Comparison of ENCODE assay signal across 7 cellular contexts in genomic region chr7:150986099-150986512, GRCh38. TPM values are rescaled to one million over a fixed set of nuclear protein-coding genes. Genes with fewer than 3 reads are reported as not detected.
DNase-seq lines count a peak whose midpoint lies in the region; FAIRE-seq and TF ChIP-seq lines count a peak whose summit lies in the region.

No MANE protein-coding gene starts in this region.

- H3K4me1 Mint-ChIP-seq in immature natural killer cell = peaks cover 15 to 16% of the 10 kb centered on the region in 2 donors

- TF ChIP-seq CTCF in LNCaP clone FGC (IDR thresholded peaks at IDR 0.05; ENCODE audit: control insufficient read depth, extremely low read depth, insufficient read depth) = peak; percentile 71

- DNase-seq in GF-D8 (lab: John Stamatoyannopoulos, UW) (peak; percentile 29), LNCaP clone FGC (ENCODE audit: low read depth) (no peak), SK-N-DZ (ENCODE audit: low spot score) (peak; percentile 80), anterior cingulate cortex (lab: John Stamatoyannopoulos, UW) (peak in 41 of 58 donors; percentile 16 to 75 (median 43)), immature natural killer cell (peak in 2 of 3 donors; percentile 43), H54 (ENCODE audit: insufficient read length, low spot score) (no peak)
- peak; percentile 64 for DNase-seq in stimulated activated CD4-positive, alpha-beta T cell treated with anti-CD3 and anti-CD28 coated beads, Interleukin-4, amount 100 ng/mL, for 1 hour

- no peak overlapping the region for H3K4me3 ChIP-seq in LNCaP clone FGC (ENCODE audit: low read depth, low read length)

- H3K36me3 Mint-ChIP-seq in immature natural killer cell = peaks cover 0 to 6% (median 0%) of the 10 kb centered on the region in 3 donors

- H3K27ac Mint-ChIP-seq in immature natural killer cell = no peak overlapping the region

- no peak for TF ChIP-seq POLR2A in H54 (IDR thresholded peaks at IDR 0.05; ENCODE audit: low read depth, low read length)

- H3K27me3 Mint-ChIP-seq in immature natural killer cell (ENCODE audit: low read depth in 3 of 3) = peaks cover 18 to 29% (median 27%) of the 10 kb centered on the region in 3 donors

- H3K4me3 Mint-ChIP-seq in immature natural killer cell = no peak overlapping the region

- peaks cover 0 to 5% (median 1%) of the 10 kb centered on the region in 6 donors for H3K9me3 Mint-ChIP-seq in immature natural killer cell

- FAIRE-seq in H54 (lab: Jason Lieb, UNC) = no peak

RNA-seq across cellular contexts. Expression of gene NOS3, which starts 4.7 kb away (rescaled TPM):
- 14.7 and 15.2 TPM in 2 replicates for polyA plus RNA-seq in SK-N-DZ (2014; cell fraction: cytosol; rRNA removed)
- 21.6 and 21.7 TPM in 2 replicates for polyA plus RNA-seq in SK-N-DZ (2014; cell fraction: nucleus; rRNA removed)
- polyA plus RNA-seq in immature natural killer cell = 1 to 10 TPM in 2 of 3 donors, under 1 TPM in 1; 0.21 to 4.9 (median 2.4) TPM

RNA-seq across cellular contexts. Expression of gene KCNH2, which starts 8.0 kb away (rescaled TPM):
- polyA plus RNA-seq in SK-N-DZ (2014; cell fraction: cytosol; rRNA removed) = 47.5 and 53.0 TPM in 2 replicates
- 69.1 and 75.0 TPM in 2 replicates for polyA plus RNA-seq in SK-N-DZ (2014; cell fraction: nucleus; rRNA removed)
- polyA plus RNA-seq in immature natural killer cell = not detected

RNA-seq across cellular contexts. Expression of gene ATG9B, which starts 38.2 kb away (rescaled TPM):
- polyA plus RNA-seq in SK-N-DZ (2014; cell fraction: cytosol; rRNA removed) = 5.2 and 5.4 TPM in 2 replicates
- polyA plus RNA-seq in SK-N-DZ (2014; cell fraction: nucleus; rRNA removed) = 7.5 and 9.9 TPM in 2 replicates
- 1 to 10 TPM in 2 of 3 donors, not detected in 1; 1.9 to 5.7 TPM for polyA plus RNA-seq in immature natural killer cell

RNA-seq across cellular contexts. Expression of gene ABCB8, which starts 42.1 kb away (rescaled TPM):
- polyA plus RNA-seq in SK-N-DZ (2014; cell fraction: cytosol; rRNA removed) = 20.3 and 22.3 TPM in 2 replicates
- 35.5 and 48.0 TPM in 2 replicates for polyA plus RNA-seq in SK-N-DZ (2014; cell fraction: nucleus; rRNA removed)
- 10 to 100 TPM; 17.6 to 26.5 (median 23.3) TPM for polyA plus RNA-seq in immature natural killer cell

Comparison
In these comparisons a context has a peak if more than half of its experiments do, and no peak if none do; other contexts are left out.
1. DNase-seq: peak in GF-D8 (single experiment), SK-N-DZ (single experiment), anterior cingulate cortex (41 of 58), immature natural killer cell (2 of 3) and stimulated activated CD4-positive, alpha-beta T cell treated with anti-CD3 and anti-CD28 coated beads, Interleukin-4, amount 100 ng/mL, for 1 hour (single experiment); none in LNCaP clone FGC (single experiment) and H54 (single experiment).